ENCODE assay signal across 23 cellular contexts in genomic region chr1:184626076-184627011, GRCh38.
DNase-seq lines count a peak whose midpoint lies in the region; ATAC-seq, FAIRE-seq and TF ChIP-seq lines count a peak whose summit lies in the region.
"Had no signal": no experiment of that assay in that cellular context is flagged by ENCODE, and none has a peak within 500 bp of the region (broad histone marks: within the 10 kb centered on the region; RNA-seq: fewer than 3 reads in every experiment).

No MANE protein-coding gene starts in this region.

- TF ChIP-seq POLR2A in A549 (IDR thresholded peaks at IDR 0.05; ENCODE audit: low read length) (no peak), ovary (IDR thresholded peaks at IDR 0.05) (no peak)

- intact Hi-C loops in left ventricle myocardium inferior (cut with micrococcal nuclease) = no loop called here
- intact Hi-C loops in ovary (cut with DNase I) = loop anchor here in 1 of 4 donors (10.0 kb wide), 1 partner anchor 142 kb away; no protein-coding TSS in a partner anchor

- no peaks in the 10 kb centered on the region for H3K9me3 ChIP-seq in A549
- H3K9me3 ChIP-seq in left ventricle myocardium inferior (replicated peaks) = no peaks in the 10 kb centered on the region
- no peaks in the 10 kb centered on the region for H3K9me3 ChIP-seq in ovary

- CTCF ChIA-PET in A549 (lab: Yijun Ruan, JAX) = interaction anchor here (2.5 kb wide), 1 partner anchor 38 kb away, joined by 8 read pairs; no protein-coding TSS in a partner anchor

- no peak overlapping the region for H3K4me3 ChIP-seq in A549
- no peak overlapping the region for H3K4me3 ChIP-seq in left ventricle myocardium inferior
- H3K4me3 ChIP-seq in ovary = no peak overlapping the region
- H3K4me3 ChIP-seq: skin epidermis had no signal

- peak overlapping the region; percentile 5 to 61; a peak in 3 of 6 replicates for H3K27ac ChIP-seq in A549
- peak overlapping the region; percentile 93 for H3K27ac ChIP-seq in left ventricle myocardium inferior (replicated peaks)
- peak overlapping the region; percentile 19 to 44 for H3K27ac ChIP-seq in ovary
- H3K27ac ChIP-seq: HL-60 had no signal

- TF ChIP-seq EP300 in A549 (IDR thresholded peaks at IDR 0.05) = no peak
- TF ChIP-seq EP300 in ovary (IDR thresholded peaks at IDR 0.05) = no peak

- no peaks in the 10 kb centered on the region for H3K36me3 ChIP-seq in left ventricle myocardium inferior
- no peaks in the 10 kb centered on the region for H3K36me3 ChIP-seq in ovary

- POLR2A ChIA-PET in A549 (lab: Yijun Ruan, JAX) = no interaction called here

- WGBS in A549 (ENCODE audit: missing lambda C conversion rate) = 56% methylated on average over 13 of the region's 13 CpGs
- WGBS in ovary, 3 donors = 57 to 63% (median 61%) methylated on average over 13 of the region's 13 CpGs

- H3K4me1 ChIP-seq in A549 = peaks cover 45% of the 10 kb centered on the region
- H3K4me1 ChIP-seq in left ventricle myocardium inferior = peaks cover 88% of the 10 kb centered on the region
- peaks cover 13% of the 10 kb centered on the region for H3K4me1 ChIP-seq in ovary (ENCODE audit: insufficient read depth)

- TF ChIP-seq CTCF in A549 (IDR thresholded peaks at IDR 0.05) (no peak), left ventricle myocardium inferior (IDR thresholded peaks at IDR 0.05; ENCODE audit: borderline replicate concordance) (no peak), ovary (IDR thresholded peaks at IDR 0.05) (no peak)

- H3K4me2 ChIP-seq in A549 = peak overlapping the region; percentile 19; the same call in 1 of the 3 replicates

- ATAC-seq in A549 = no peak; a peak in 2 of 6 replicates
- peak; percentile 64 for ATAC-seq in HG03095 (IDR thresholded peaks at IDR 0.05; ENCODE audit: unreplicated experiment)
- ATAC-seq in GM19397 (IDR thresholded peaks at IDR 0.05; ENCODE audit: unreplicated experiment) = no peak
- ATAC-seq: activated naive CD8-positive, alpha-beta T cell treated with anti-CD3 and anti-CD28 coated beads, Interleukin-2, amount 50 U/mL, for 24 hours; esophagus mucosa; stimulated activated memory B cell treated with anti-CD40 and anti-IgM and Interleukin-4, amounts not matched to agents 10 μg/mL and 1 μg/mL and 100 μg/mL, for 72 hours had no signal

- TF ChIP-seq RAD21 in A549 (conservative IDR thresholded peaks at IDR 0.05 in 1 of 2, IDR thresholded peaks at IDR 0.05 in 1 of 2) = no peak

- H3K27me3 ChIP-seq in left ventricle myocardium inferior (ENCODE audit: low read depth) (no peaks in the 10 kb centered on the region), ovary (no peaks in the 10 kb centered on the region)

- FAIRE-seq in A549 (lab: Jason Lieb, UNC) = no peak
- FAIRE-seq: islet of Langerhans had no signal

- DNase-seq in A549 (ENCODE audit: low read depth in 1 of 2, low spot score in 1 of 2) (no peak), left ventricle myocardium inferior (no peak), ovary (peak in 2 of 5 donors; percentile 25 to 57), OCI-M2 (lab: John Stamatoyannopoulos, UW; ENCODE audit: unreplicated experiment) (no peak), NCI-H187 treated with DMSO at 0.1 percent for 48 hours (lab: John Stamatoyannopoulos, UW) (no peak)
- DNase-seq in activated T-cell treated with anti-CD3 and anti-CD28 coated beads, Interleukin-2, amount 50 U/mL, for 48 hours = no peak
- DNase-seq: ACHN; activated CD4-positive, CD25-positive, alpha-beta regulatory T cell; activated naive CD8-positive, alpha-beta T cell treated with anti-CD3 and anti-CD28 coated beads, Interleukin-2, amount 50 U/mL, for 24 hours; CD8-positive, alpha-beta memory T cell; DND-41; head of caudate nucleus; midbrain; MV-4-11; NCI-H1930; SHP77 had no signal

TF ChIP-seq in A549, 52 proteins besides CTCF, POLR2A, EP300 and RAD21:
- no peak for TF ChIP-seq ESRRA (IDR thresholded peaks at IDR 0.05; ENCODE audit: borderline replicate concordance, low read length)
- TF ChIP-seq HMGXB4 (CRISPR knock-in tag; IDR thresholded peaks at IDR 0.05; ENCODE audit: borderline replicate concordance) = no peak
- no peak for TF ChIP-seq GATA3 (IDR thresholded peaks at IDR 0.05; ENCODE audit: borderline replicate concordance)

Comparison
In these comparisons a context has a peak if more than half of its experiments do, and no peak if none do; other contexts are left out.
1. H3K27ac ChIP-seq: peak in every context shown above with its lines; median percentile 93 in left ventricle myocardium inferior; 33 in A549; 32 in ovary.